14 cellular contexts compared by ENCODE assay signal in the genomic region with DNA sequence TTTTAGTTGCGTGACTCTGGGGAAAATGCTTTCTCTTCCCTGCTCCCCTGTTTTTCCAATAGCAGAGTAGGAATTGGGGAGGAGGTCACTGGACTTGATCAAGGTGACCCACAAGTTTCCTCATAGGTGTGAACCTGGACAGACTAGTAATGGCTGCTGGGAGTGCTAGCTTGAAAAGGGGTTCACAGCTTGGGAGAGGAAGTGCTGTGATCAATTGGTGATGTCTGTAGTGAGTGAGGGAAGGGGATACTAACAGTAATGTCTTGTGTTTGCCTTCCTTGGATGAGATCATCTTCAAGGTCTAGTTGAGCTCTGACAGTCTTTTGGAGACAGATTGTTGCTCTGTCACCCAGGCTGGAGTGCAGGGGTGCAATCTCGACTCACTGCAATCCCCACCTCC. TPM values are rescaled to one million over a fixed set of nuclear protein-coding genes. Genes with fewer than 3 reads are reported as not detected.
A peak's percentile ranks its signal among the peaks of the same experiment; 100 is the strongest.
DNase-seq lines count a peak whose midpoint lies in the region; ATAC-seq, FAIRE-seq and TF ChIP-seq lines count a peak whose summit lies in the region.
"Had no signal": no experiment of that assay in that cellular context is flagged by ENCODE, and none has a peak within 500 bp of the region (broad histone marks: within the 10 kb centered on the region; RNA-seq: fewer than 3 reads in every experiment).

No MANE protein-coding gene starts in this region.

- peaks cover 43% of the 10 kb centered on the region for H3K4me1 Mint-ChIP-seq in activated T-cell treated with anti-CD3 and anti-CD28 coated beads, Interleukin-2, amount 50 U/mL, for 4 hours (ENCODE audit: low read depth)
- H3K4me1 Mint-ChIP-seq in astrocyte (ENCODE audit: low read depth, unreplicated experiment) (peaks cover 9% of the 10 kb centered on the region), osteocyte (ENCODE audit: unreplicated experiment) (peaks cover 34% of the 10 kb centered on the region), CD14-positive monocyte (peaks cover 39% of the 10 kb centered on the region)

- H3K4me2 ChIP-seq in astrocyte (ENCODE audit: low read length) = peak overlapping the region; percentile 94

- H3K9ac ChIP-seq in NT2/D1 (ENCODE audit: insufficient read length, low read depth) (peak overlapping the region; percentile 32), astrocyte (ENCODE audit: low read length) (no peak overlapping the region)

- H3K27ac ChIP-seq in astrocyte (ENCODE audit: low read depth, low read length) = no peak overlapping the region
- H3K27ac ChIP-seq: prostate gland had no signal

- no peak for ATAC-seq in activated T-cell treated with anti-CD3 and anti-CD28 coated beads, Interleukin-2, amount 50 U/mL, for 4 hours
- no peak for ATAC-seq in HG03280 (IDR thresholded peaks at IDR 0.05; ENCODE audit: unreplicated experiment)

- no peaks in the 10 kb centered on the region for H3K9me3 Mint-ChIP-seq in activated T-cell treated with anti-CD3 and anti-CD28 coated beads, Interleukin-2, amount 50 U/mL, for 4 hours
- no peaks in the 10 kb centered on the region for H3K9me3 Mint-ChIP-seq in astrocyte (ENCODE audit: unreplicated experiment)
- no peaks in the 10 kb centered on the region for H3K9me3 Mint-ChIP-seq in osteocyte (ENCODE audit: unreplicated experiment)
- H3K9me3 Mint-ChIP-seq in CD14-positive monocyte = peaks cover 0 to 1% (median 0%) of the 10 kb centered on the region in 7 donors
- H3K9me3 Mint-ChIP-seq: IgD-negative memory B cell, memory B cell had no signal

- H2AFZ ChIP-seq in astrocyte (ENCODE audit: low read depth, low read length) = no peak overlapping the region

- H3K36me3 ChIP-seq in NT2/D1 (ENCODE audit: insufficient read depth, insufficient read length, low read length) (peaks cover 47% of the 10 kb centered on the region), astrocyte (ENCODE audit: insufficient read depth, low read length) (peaks cover 6% of the 10 kb centered on the region)
- H3K36me3 ChIP-seq: prostate gland had no signal

- H3K27me3 ChIP-seq in NT2/D1 (ENCODE audit: insufficient read depth, insufficient read length) (no peaks in the 10 kb centered on the region), astrocyte (ENCODE audit: insufficient read depth, low read length) (no peaks in the 10 kb centered on the region)

- peaks cover 41% of the 10 kb centered on the region for H3K79me2 ChIP-seq in astrocyte (ENCODE audit: insufficient read depth, low read length)

- peak overlapping the region; percentile 95 for H3K4me3 Mint-ChIP-seq in activated T-cell treated with anti-CD3 and anti-CD28 coated beads, Interleukin-2, amount 50 U/mL, for 4 hours
- H3K4me3 Mint-ChIP-seq in astrocyte (ENCODE audit: unreplicated experiment) (peak overlapping the region; percentile 100), osteocyte (ENCODE audit: unreplicated experiment) (peak overlapping the region; percentile 92), CD14-positive monocyte (no peak overlapping the region)

- H3K4me3 ChIP-seq in NT2/D1 (ENCODE audit: insufficient read length, low read depth) (no peak overlapping the region), astrocyte (ENCODE audit: insufficient read depth, low read depth, low read length) (no peak overlapping the region)
- H3K4me3 ChIP-seq: prostate gland had no signal

- H3K9me3 ChIP-seq in NT2/D1 (ENCODE audit: insufficient read depth, low read length) = no peaks in the 10 kb centered on the region
- H3K9me3 ChIP-seq in astrocyte (ENCODE audit: insufficient read depth, low read depth, low read length) = no peaks in the 10 kb centered on the region
- H3K9me3 ChIP-seq: prostate gland had no signal

- H4K20me1 ChIP-seq in astrocyte (ENCODE audit: insufficient read depth, low read length) = peaks cover 17% of the 10 kb centered on the region

- no peak for DNase-seq in activated T-cell treated with anti-CD3 and anti-CD28 coated beads, Interleukin-2, amount 50 U/mL, for 4 hours
- DNase-seq in activated T-cell treated with anti-CD3 and anti-CD28 coated beads, Interleukin-2, amount 50 U/mL, for 1 hour = no peak
- DNase-seq in NT2/D1 (ENCODE audit: low read depth, low spot score) (no peak), astrocyte (ENCODE audit: low read depth) (no peak), osteocyte (ENCODE audit: extremely low spot score, unreplicated experiment) (no peak), CD14-positive monocyte (ENCODE audit: low spot score) (no peak)
- DNase-seq in stimulated activated CD4-positive, alpha-beta T cell treated with anti-CD3 and anti-CD28 coated beads, Interleukin-15, amount 100 ng/mL, for 24 hours = no peak
- DNase-seq: NCI-H526 had no signal

- no peaks in the 10 kb centered on the region for H3K27me3 Mint-ChIP-seq in activated T-cell treated with anti-CD3 and anti-CD28 coated beads, Interleukin-2, amount 50 U/mL, for 4 hours (ENCODE audit: low read depth)
- H3K27me3 Mint-ChIP-seq in astrocyte (ENCODE audit: low read depth, unreplicated experiment) (no peaks in the 10 kb centered on the region), osteocyte (ENCODE audit: unreplicated experiment) (no peaks in the 10 kb centered on the region), CD14-positive monocyte (ENCODE audit: low read depth in 3 of 3) (no peaks in the 10 kb centered on the region)
- H3K27me3 Mint-ChIP-seq: memory B cell had no signal

- TF ChIP-seq CTCF in astrocyte (IDR thresholded peaks at IDR 0.05; ENCODE audit: insufficient read depth, low read depth, low read length) (no peak), osteocyte (IDR thresholded peaks at IDR 0.05) (no peak), CD14-positive monocyte (IDR thresholded peaks at IDR 0.05) (no peak)

- H3K4me1 ChIP-seq in NT2/D1 (ENCODE audit: insufficient read depth, insufficient read length) (peaks cover 12% of the 10 kb centered on the region), astrocyte (ENCODE audit: insufficient read depth, low read length) (peaks cover 26% of the 10 kb centered on the region)

- FAIRE-seq in astrocyte (lab: Jason Lieb, UNC) = no peak
- FAIRE-seq: colon, GM18507 had no signal

- intact Hi-C loops in CD14-positive monocyte (cut with micrococcal nuclease) = loop anchor here in 1 of 2 donors (10.0 kb wide), 1 partner anchor 357 kb away; a partner anchor contains a TSS

- peak overlapping the region; percentile 55 for H3K27ac Mint-ChIP-seq in astrocyte (ENCODE audit: unreplicated experiment)
- peak overlapping the region; percentile 33 for H3K27ac Mint-ChIP-seq in osteocyte (ENCODE audit: unreplicated experiment)
- H3K27ac Mint-ChIP-seq in CD14-positive monocyte = peak overlapping the region in 1 of 7 donors; percentile 57

- H3K36me3 Mint-ChIP-seq in activated T-cell treated with anti-CD3 and anti-CD28 coated beads, Interleukin-2, amount 50 U/mL, for 4 hours (ENCODE audit: insufficient read depth) = peaks cover 3% of the 10 kb centered on the region
- peaks cover 12% of the 10 kb centered on the region for H3K36me3 Mint-ChIP-seq in astrocyte (ENCODE audit: low read depth, unreplicated experiment)
- H3K36me3 Mint-ChIP-seq in osteocyte (ENCODE audit: unreplicated experiment) = peaks cover 2% of the 10 kb centered on the region
- peaks cover 14 to 21% of the 10 kb centered on the region in 2 donors for H3K36me3 Mint-ChIP-seq in CD14-positive monocyte

RNA-seq across cellular contexts. Expression of a gene that starts 1.7 kb away (rescaled TPM):
- 10 to 100 TPM; 64.6 to 71.2 (median 71.1) TPM for total RNA-seq in activated T-cell treated with anti-CD3 and anti-CD28 coated beads, Interleukin-2, amount 50 U/mL, for 4 hours
- total RNA-seq in astrocyte (26.6 and 31.5 TPM in 2 replicates), osteocyte (23.6 and 29.3 TPM in 2 replicates)
- 10 to 100 TPM in 1 of 2 donors, 1 to 10 TPM in 1; 5.7 to 10.3 TPM for polyA plus RNA-seq in CD14-positive monocyte

RNA-seq across cellular contexts. Expression of a gene that starts 1.8 kb away (rescaled TPM):
- total RNA-seq in activated T-cell treated with anti-CD3 and anti-CD28 coated beads, Interleukin-2, amount 50 U/mL, for 4 hours = 100 to 1,000 TPM; 140 to 160 (median 148) TPM
- total RNA-seq in astrocyte (63.0 and 68.1 TPM in 2 replicates), osteocyte (80.9 and 88.9 TPM in 2 replicates)
- 10 to 100 TPM; 29.8 to 41.1 TPM for polyA plus RNA-seq in CD14-positive monocyte

RNA-seq across cellular contexts. Expression of a gene that starts 9.6 kb away (rescaled TPM):
- total RNA-seq in activated T-cell treated with anti-CD3 and anti-CD28 coated beads, Interleukin-2, amount 50 U/mL, for 4 hours = 100 to 1,000 TPM; 692 to 815 (median 725) TPM
- 215 and 235 TPM in 2 replicates for total RNA-seq in astrocyte
- 121 and 126 TPM in 2 replicates for total RNA-seq in osteocyte
- 10 to 100 TPM; 60.1 to 74.3 TPM for polyA plus RNA-seq in CD14-positive monocyte

RNA-seq across cellular contexts. Expression of a gene that starts 21.9 kb away (rescaled TPM):
- total RNA-seq in activated T-cell treated with anti-CD3 and anti-CD28 coated beads, Interleukin-2, amount 50 U/mL, for 4 hours = 10 to 100 TPM; 16.3 to 20.8 (median 17.2) TPM
- total RNA-seq in astrocyte = 0.65 and 1.6 TPM in 2 replicates
- 0.73 and 1.5 TPM in 2 replicates for total RNA-seq in osteocyte
- not detected for polyA plus RNA-seq in CD14-positive monocyte

RNA-seq across cellular contexts. Expression of a gene that starts 23.4 kb away (rescaled TPM):
- total RNA-seq in activated T-cell treated with anti-CD3 and anti-CD28 coated beads, Interleukin-2, amount 50 U/mL, for 4 hours = 1 to 10 TPM in 1 of 3 donors, under 1 TPM in 2; 0.60 to 1.2 (median 0.95) TPM
- total RNA-seq in astrocyte = 33.3 and 33.6 TPM in 2 replicates
- total RNA-seq in osteocyte = 44.2 and 48.8 TPM in 2 replicates
- polyA plus RNA-seq in CD14-positive monocyte = not detected
- polyA plus RNA-seq: IgD-negative memory B cell had no signal

Comparison
In these comparisons a context has a peak if more than half of its experiments do, and no peak if none do; other contexts are left out.
1. H3K4me3 Mint-ChIP-seq: peak in activated T-cell treated with anti-CD3 and anti-CD28 coated beads, Interleukin-2, amount 50 U/mL, for 4 hours (single experiment), astrocyte (single experiment) and osteocyte (single experiment); none in CD14-positive monocyte (0 of 2).